15 cellular contexts compared by ENCODE assay signal in genomic region chr3:177729939-177730700, GRCh38.
DNase-seq lines count a peak whose midpoint lies in the region; ATAC-seq, FAIRE-seq and TF ChIP-seq lines count a peak whose summit lies in the region.
"Had no signal": no experiment of that assay in that cellular context is flagged by ENCODE, and none has a peak within 500 bp of the region (broad histone marks: within the 10 kb centered on the region; RNA-seq: fewer than 3 reads in every experiment).

No MANE protein-coding gene starts in this region.

- H3K4me2 ChIP-seq in BLaER1: peak overlapping the region; percentile 56

- peaks cover 9% of the 10 kb centered on the region; the same call in 1 of the 2 replicates for H3K36me3 ChIP-seq in BLaER1
- H3K36me3 ChIP-seq in endodermal cell (ENCODE audit: control insufficient read depth, insufficient read depth, low read length): no peaks in the 10 kb centered on the region
- H3K36me3 ChIP-seq in pancreas: no peaks in the 10 kb centered on the region
- H3K36me3 ChIP-seq: WERI-Rb-1 had no signal

- DNase-seq in NCI-H446 (lab: John Stamatoyannopoulos, UW) (peak; percentile 44 to 86), endodermal cell (no peak), pancreas (peak in 1 of 6 donors; percentile 5), activated T-cell treated with anti-CD3 and anti-CD28 coated beads for 4 hours (no peak), SIG-M5 treated with dmso at 0.1 percent for 504 hours (lab: John Stamatoyannopoulos, UW; ENCODE audit: unreplicated experiment) (no peak)
- DNase-seq in effector CD4-positive, alpha-beta T cell: no peak
- DNase-seq: left colon; NCI-H526 treated with DMSO at 0.1 percent for 48 hours; stimulated activated CD8-positive, alpha-beta memory T cell treated with anti-CD3 and anti-CD28 coated beads, Interleukin-4, amount 100 ng/mL, for 48 hours; WERI-Rb-1 had no signal

- ATAC-seq in pancreas (peak in 3 of 4 donors; percentile 39 to 80 (median 64)), HG02763 (IDR thresholded peaks at IDR 0.05; ENCODE audit: unreplicated experiment) (no peak)
- ATAC-seq: activated T-helper 17 cell treated with anti-CD3 and anti-CD28 coated beads, Interleukin-2, amount 50 U/mL, for 72 hours; HepG2; left colon had no signal

- no peaks in the 10 kb centered on the region for H3K4me1 Mint-ChIP-seq in endodermal cell
- H3K4me1 Mint-ChIP-seq: activated T-helper 17 cell treated with anti-CD3 and anti-CD28 coated beads, Interleukin-2, amount 50 U/mL, for 72 hours had no signal

- H4K20me1 ChIP-seq in BLaER1: no peaks in the 10 kb centered on the region

- FAIRE-seq in pancreas (lab: Jason Lieb, UNC): no peak
- FAIRE-seq: HepG2 had no signal

- intact Hi-C loops in pancreas (cut with DNase I): no loop called here

- H3K27me3 ChIP-seq in BLaER1 (no peaks in the 10 kb centered on the region), endodermal cell (ENCODE audit: control insufficient read depth, insufficient read depth, low read length, poor library complexity, severe bottlenecking) (no peaks in the 10 kb centered on the region), pancreas (no peaks in the 10 kb centered on the region)

- H3K9me3 ChIP-seq in BLaER1: peaks cover 60% of the 10 kb centered on the region
- H3K9me3 ChIP-seq in endodermal cell (ENCODE audit: control insufficient read depth, low read length): no peaks in the 10 kb centered on the region
- no peaks in the 10 kb centered on the region for H3K9me3 ChIP-seq in pancreas

- no peak overlapping the region; the same call in 1 of the 2 replicates for H3K9ac ChIP-seq in BLaER1
- H3K9ac ChIP-seq in endodermal cell (ENCODE audit: extremely low read depth, low read length, poor library complexity, severe bottlenecking): no peak overlapping the region

- H3K27ac ChIP-seq in BLaER1 (peak overlapping the region; percentile 23; the same call in 1 of the 2 replicates), endodermal cell (ENCODE audit: low read depth, low read length) (peak overlapping the region; percentile 91), pancreas (no peak overlapping the region)
- H3K27ac ChIP-seq: WERI-Rb-1 had no signal

- H3K4me1 ChIP-seq in BLaER1: peaks cover 66% of the 10 kb centered on the region
- no peaks in the 10 kb centered on the region for H3K4me1 ChIP-seq in endodermal cell (ENCODE audit: control insufficient read depth, insufficient read depth, low read length)
- H3K4me1 ChIP-seq in pancreas: peaks cover 0 to 7% (median 0%) of the 10 kb centered on the region in 3 donors

- no peaks in the 10 kb centered on the region for H3K27me3 Mint-ChIP-seq in endodermal cell (ENCODE audit: insufficient read depth)
- H3K27me3 Mint-ChIP-seq: B cell had no signal

- no peak for TF ChIP-seq CTCF in endodermal cell (conservative IDR thresholded peaks at IDR 0.05)
- no peak for TF ChIP-seq CTCF in pancreas (IDR thresholded peaks at IDR 0.05)

- 69 to 78% methylated on average over 8 to 14 of the region's 14 CpGs for WGBS in endodermal cell (ENCODE audit: insufficient coverage in 1 of 2, insufficient read length in 1 of 2), 2 experiments
- WGBS in pancreas, 2 donors: 35 to 39% methylated on average over 14 of the region's 14 CpGs

- H3K4me3 Mint-ChIP-seq in endodermal cell: no peak overlapping the region
- H3K4me3 Mint-ChIP-seq: activated T-helper 17 cell treated with anti-CD3 and anti-CD28 coated beads, Interleukin-2, amount 50 U/mL, for 72 hours; B cell had no signal

- no peak overlapping the region; the same call in 1 of the 2 replicates for H3K4me3 ChIP-seq in BLaER1
- H3K4me3 ChIP-seq in endodermal cell (ENCODE audit: low read length): no peak overlapping the region
- H3K4me3 ChIP-seq in pancreas: no peak overlapping the region

- no peaks in the 10 kb centered on the region for H3K36me3 Mint-ChIP-seq in endodermal cell (ENCODE audit: low read depth)

- H3K9me3 Mint-ChIP-seq in endodermal cell: peaks cover 5% of the 10 kb centered on the region
- H3K9me3 Mint-ChIP-seq: activated T-helper 17 cell treated with anti-CD3 and anti-CD28 coated beads, Interleukin-2, amount 50 U/mL, for 72 hours had no signal

- no peak overlapping the region for H3K27ac Mint-ChIP-seq in endodermal cell
- H3K27ac Mint-ChIP-seq: activated T-helper 17 cell treated with anti-CD3 and anti-CD28 coated beads, Interleukin-2, amount 50 U/mL, for 72 hours; B cell had no signal

Comparison
In these comparisons a context has a peak if more than half of its experiments do, and no peak if none do; other contexts are left out.
1. H3K27ac ChIP-seq: peak in BLaER1 (single experiment) and endodermal cell (single experiment); none in pancreas (0 of 4).
2. DNase-seq: peak in NCI-H446 (2 of 2); none in endodermal cell (single experiment), activated T-cell treated with anti-CD3 and anti-CD28 coated beads for 4 hours (single experiment), effector CD4-positive, alpha-beta T cell (single experiment) and SIG-M5 treated with dmso at 0.1 percent for 504 hours (single experiment).